Comparison of ENCODE assay signal across 13 cellular contexts in genomic region chr1:43296207-43296606, GRCh38. TPM values are rescaled to one million over a fixed set of nuclear protein-coding genes. Genes with fewer than 3 reads are reported as not detected.
A peak's percentile ranks its signal among the peaks of the same experiment; 100 is the strongest.
DNase-seq lines count a peak whose midpoint lies in the region; ATAC-seq and TF ChIP-seq lines count a peak whose summit lies in the region.
"Had no signal": no experiment of that assay in that cellular context is flagged by ENCODE, and none has a peak within 500 bp of the region (broad histone marks: within the 10 kb centered on the region; RNA-seq: fewer than 3 reads in every experiment).

No MANE protein-coding gene starts in this region.

- ATAC-seq in HG03159 (IDR thresholded peaks at IDR 0.05; ENCODE audit: unreplicated experiment), result no peak

- peak overlapping the region; percentile 52 for H2AFZ ChIP-seq in neuron (ENCODE audit: low read depth, low read length)

- no peaks in the 10 kb centered on the region for H3K27me3 ChIP-seq in HUES64 (ENCODE audit: insufficient read depth, low read length)
- no peaks in the 10 kb centered on the region for H3K27me3 ChIP-seq in neuron (ENCODE audit: insufficient read depth, low read length)
- H3K27me3 ChIP-seq: adrenal gland had no signal

- 78% methylated on average over 1 of the region's 1 CpG for WGBS in HUES64

- peaks cover 32% of the 10 kb centered on the region for H3K4me1 ChIP-seq in HUES64 (ENCODE audit: insufficient read depth, low read length)
- H3K4me1 ChIP-seq in neuron (ENCODE audit: insufficient read depth, low read length), result peaks cover 17% of the 10 kb centered on the region

- peak overlapping the region; percentile 51; the same call in 1 of the 2 replicates for H3K27ac ChIP-seq in HUES64 (ENCODE audit: low read depth, low read length)
- H3K27ac ChIP-seq: SK-N-MC had no signal

- H3K4me3 ChIP-seq in AG10803 (ENCODE audit: low read length) (no peak overlapping the region), HUES64 (ENCODE audit: low read length) (no peak overlapping the region), neuron (ENCODE audit: low read length) (no peak overlapping the region)
- H3K4me3 ChIP-seq: adrenal gland, SK-N-MC had no signal

- no peak for TF ChIP-seq CTCF in AG10803 (conservative IDR thresholded peaks at IDR 0.05; ENCODE audit: low read length)

- H3K9ac ChIP-seq in HUES64 (ENCODE audit: low read depth, low read length), result 0 out of 2 replicates have a peak overlapping the region, but pooled peaks have one; percentile 22

- H3K9me3 ChIP-seq in HUES64 (ENCODE audit: insufficient read depth, low read depth, low read length) (no peaks in the 10 kb centered on the region), neuron (ENCODE audit: low read length) (no peaks in the 10 kb centered on the region)
- H3K9me3 ChIP-seq: adrenal gland had no signal

- no peaks in the 10 kb centered on the region for H3K36me3 ChIP-seq in HUES64 (ENCODE audit: insufficient read depth, low read length)
- H3K36me3 ChIP-seq in neuron (ENCODE audit: insufficient read depth, low read length), result no peaks in the 10 kb centered on the region
- H3K36me3 ChIP-seq: adrenal gland had no signal

- DNase-seq in AG10803 (ENCODE audit: low read depth), result peak; percentile 42
- DNase-seq in dedifferentiated amniotic fluid mesenchymal stem cell (ENCODE audit: extremely low spot score), result peak; percentile 61
- DNase-seq in C1 segment of cervical spinal cord (lab: John Stamatoyannopoulos, UW), result no peak
- DNase-seq in cortex of kidney (lab: John Stamatoyannopoulos, UW), result no peak
- DNase-seq in cerebellar cortex (ENCODE audit: low spot score), result no peak
- DNase-seq: NCI-H1105, NCI-H748 treated with DMSO at 0.1 percent for 48 hours had no signal

RNA-seq across cellular contexts. Expression of gene TIE1, which starts 4.6 kb away (rescaled TPM):
- polyA plus RNA-seq in HUES64 (2013, experiment 1 of 2), result 1.9 TPM
- 2.3 TPM for polyA plus RNA-seq in HUES64 (2013, experiment 2 of 2)
- polyA plus RNA-seq: CD14-positive monocyte had no signal

RNA-seq across cellular contexts. Expression of gene C1orf210, which starts 10.8 kb away (rescaled TPM):
- 2.5 TPM for polyA plus RNA-seq in HUES64 (2013, experiment 1 of 2)
- 4.1 TPM for polyA plus RNA-seq in HUES64 (2013, experiment 2 of 2)
- polyA plus RNA-seq: adrenal gland, CD14-positive monocyte had no signal

RNA-seq across cellular contexts. Expression of gene TMEM125, which starts 26.4 kb away (rescaled TPM):
- polyA plus RNA-seq in HUES64 (2013, experiment 1 of 2), result 8.0 TPM
- polyA plus RNA-seq in HUES64 (2013, experiment 2 of 2), result 5.1 TPM
- polyA plus RNA-seq: CD14-positive monocyte had no signal

RNA-seq across cellular contexts. Expression of gene MPL, which starts 41.4 kb away (rescaled TPM):
- polyA plus RNA-seq in HUES64 (2013, experiment 1 of 2), result not detected
- not detected for polyA plus RNA-seq in HUES64 (2013, experiment 2 of 2)
- polyA plus RNA-seq: CD14-positive monocyte had no signal

Comparison
In these comparisons a context has a peak if more than half of its experiments do, and no peak if none do; other contexts are left out.
1. DNase-seq: peak in AG10803 (single experiment) and dedifferentiated amniotic fluid mesenchymal stem cell (single experiment); none in C1 segment of cervical spinal cord (0 of 14), cortex of kidney (single experiment) and cerebellar cortex (single experiment).